1 cellular context compared by ENCODE assay signal in the genomic region with DNA sequence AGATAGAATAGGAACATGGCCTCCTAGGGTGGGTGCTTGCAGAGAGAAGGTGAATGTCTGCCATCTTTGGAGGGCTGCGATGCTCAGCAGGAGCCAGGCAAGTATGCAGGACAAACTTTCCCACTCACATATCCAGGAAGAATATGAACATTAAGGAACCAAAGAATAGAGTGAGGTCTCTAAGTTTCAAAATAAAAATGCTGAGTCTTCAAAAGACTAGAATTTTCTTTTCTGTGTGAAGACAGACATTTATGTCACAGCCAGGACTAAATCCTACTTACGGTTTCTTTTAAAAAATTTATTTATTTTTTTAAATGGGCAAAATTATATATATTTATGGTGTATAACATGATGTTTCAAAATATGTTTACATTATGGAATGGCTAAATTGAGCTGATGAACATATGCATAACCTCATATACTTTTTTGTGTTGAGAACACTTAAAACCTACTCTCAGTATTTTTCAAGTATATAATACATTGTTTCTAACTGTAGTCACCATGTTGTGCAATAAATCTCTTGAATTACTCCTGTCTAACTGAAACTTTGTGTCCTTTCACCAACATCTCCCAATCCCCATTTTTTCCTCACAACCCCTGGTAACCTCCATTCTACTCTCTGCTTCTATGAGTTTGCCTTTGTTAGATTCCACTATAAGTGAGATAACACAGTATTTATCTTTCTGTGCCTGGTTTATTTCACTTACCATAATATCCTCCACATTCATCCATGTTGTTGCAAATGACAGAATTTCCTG.
TF ChIP-seq lines count a peak whose summit lies in the region.

No MANE protein-coding gene starts in this region.

TF ChIP-seq in GM23338, 12 proteins besides CTCF, POLR2A, EP300 and RAD21 (continued from another document):
- TF ChIP-seq, protein P1, sequence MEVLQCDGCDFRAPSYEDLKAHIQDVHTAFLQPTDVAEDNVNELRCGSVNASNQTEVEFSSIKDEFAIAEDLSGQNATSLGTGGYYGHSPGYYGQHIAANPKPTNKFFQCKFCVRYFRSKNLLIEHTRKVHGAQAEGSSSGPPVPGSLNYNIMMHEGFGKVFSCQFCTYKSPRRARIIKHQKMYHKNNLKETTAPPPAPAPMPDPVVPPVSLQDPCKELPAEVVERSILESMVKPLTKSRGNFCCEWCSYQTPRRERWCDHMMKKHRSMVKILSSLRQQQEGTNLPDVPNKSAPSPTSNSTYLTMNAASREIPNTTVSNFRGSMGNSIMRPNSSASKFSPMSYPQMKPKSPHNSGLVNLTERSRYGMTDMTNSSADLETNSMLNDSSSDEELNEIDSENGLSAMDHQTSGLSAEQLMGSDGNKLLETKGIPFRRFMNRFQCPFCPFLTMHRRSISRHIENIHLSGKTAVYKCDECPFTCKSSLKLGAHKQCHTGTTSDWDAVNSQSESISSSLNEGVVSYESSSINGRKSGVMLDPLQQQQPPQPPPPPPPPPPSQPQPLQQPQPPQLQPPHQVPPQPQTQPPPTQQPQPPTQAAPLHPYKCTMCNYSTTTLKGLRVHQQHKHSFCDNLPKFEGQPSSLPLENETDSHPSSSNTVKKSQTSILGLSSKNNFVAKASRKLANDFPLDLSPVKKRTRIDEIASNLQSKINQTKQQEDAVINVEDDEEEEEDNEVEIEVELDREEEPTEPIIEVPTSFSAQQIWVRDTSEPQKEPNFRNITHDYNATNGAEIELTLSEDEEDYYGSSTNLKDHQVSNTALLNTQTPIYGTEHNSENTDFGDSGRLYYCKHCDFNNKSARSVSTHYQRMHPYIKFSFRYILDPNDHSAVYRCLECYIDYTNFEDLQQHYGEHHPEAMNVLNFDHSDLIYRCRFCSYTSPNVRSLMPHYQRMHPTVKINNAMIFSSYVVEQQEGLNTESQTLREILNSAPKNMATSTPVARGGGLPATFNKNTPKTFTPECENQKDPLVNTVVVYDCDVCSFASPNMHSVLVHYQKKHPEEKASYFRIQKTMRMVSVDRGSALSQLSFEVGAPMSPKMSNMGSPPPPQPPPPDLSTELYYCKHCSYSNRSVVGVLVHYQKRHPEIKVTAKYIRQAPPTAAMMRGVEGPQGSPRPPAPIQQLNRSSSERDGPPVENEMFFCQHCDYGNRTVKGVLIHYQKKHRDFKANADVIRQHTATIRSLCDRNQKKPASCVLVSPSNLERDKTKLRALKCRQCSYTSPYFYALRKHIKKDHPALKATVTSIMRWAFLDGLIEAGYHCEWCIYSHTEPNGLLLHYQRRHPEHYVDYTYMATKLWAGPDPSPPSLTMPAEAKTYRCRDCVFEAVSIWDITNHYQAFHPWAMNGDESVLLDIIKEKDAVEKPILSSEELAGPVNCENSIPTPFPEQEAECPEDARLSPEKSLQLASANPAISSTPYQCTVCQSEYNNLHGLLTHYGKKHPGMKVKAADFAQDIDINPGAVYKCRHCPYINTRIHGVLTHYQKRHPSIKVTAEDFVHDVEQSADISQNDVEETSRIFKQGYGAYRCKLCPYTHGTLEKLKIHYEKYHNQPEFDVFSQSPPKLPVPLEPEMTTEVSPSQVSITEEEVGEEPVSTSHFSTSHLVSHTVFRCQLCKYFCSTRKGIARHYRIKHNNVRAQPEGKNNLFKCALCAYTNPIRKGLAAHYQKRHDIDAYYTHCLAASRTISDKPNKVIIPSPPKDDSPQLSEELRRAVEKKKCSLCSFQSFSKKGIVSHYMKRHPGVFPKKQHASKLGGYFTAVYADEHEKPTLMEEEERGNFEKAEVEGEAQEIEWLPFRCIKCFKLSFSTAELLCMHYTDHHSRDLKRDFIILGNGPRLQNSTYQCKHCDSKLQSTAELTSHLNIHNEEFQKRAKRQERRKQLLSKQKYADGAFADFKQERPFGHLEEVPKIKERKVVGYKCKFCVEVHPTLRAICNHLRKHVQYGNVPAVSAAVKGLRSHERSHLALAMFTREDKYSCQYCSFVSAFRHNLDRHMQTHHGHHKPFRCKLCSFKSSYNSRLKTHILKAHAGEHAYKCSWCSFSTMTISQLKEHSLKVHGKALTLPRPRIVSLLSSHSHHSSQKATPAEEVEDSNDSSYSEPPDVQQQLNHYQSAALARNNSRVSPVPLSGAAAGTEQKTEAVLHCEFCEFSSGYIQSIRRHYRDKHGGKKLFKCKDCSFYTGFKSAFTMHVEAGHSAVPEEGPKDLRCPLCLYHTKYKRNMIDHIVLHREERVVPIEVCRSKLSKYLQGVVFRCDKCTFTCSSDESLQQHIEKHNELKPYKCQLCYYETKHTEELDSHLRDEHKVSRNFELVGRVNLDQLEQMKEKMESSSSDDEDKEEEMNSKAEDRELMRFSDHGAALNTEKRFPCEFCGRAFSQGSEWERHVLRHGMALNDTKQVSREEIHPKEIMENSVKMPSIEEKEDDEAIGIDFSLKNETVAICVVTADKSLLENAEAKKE (CRISPR knock-in tag; IDR thresholded peaks at IDR 0.05) = no peak
- TF ChIP-seq JUNB (IDR thresholded peaks at IDR 0.05; ENCODE audit: unreplicated experiment) = no peak
